Comparison of ENCODE assay signal across 30 cellular contexts in the genomic region with DNA sequence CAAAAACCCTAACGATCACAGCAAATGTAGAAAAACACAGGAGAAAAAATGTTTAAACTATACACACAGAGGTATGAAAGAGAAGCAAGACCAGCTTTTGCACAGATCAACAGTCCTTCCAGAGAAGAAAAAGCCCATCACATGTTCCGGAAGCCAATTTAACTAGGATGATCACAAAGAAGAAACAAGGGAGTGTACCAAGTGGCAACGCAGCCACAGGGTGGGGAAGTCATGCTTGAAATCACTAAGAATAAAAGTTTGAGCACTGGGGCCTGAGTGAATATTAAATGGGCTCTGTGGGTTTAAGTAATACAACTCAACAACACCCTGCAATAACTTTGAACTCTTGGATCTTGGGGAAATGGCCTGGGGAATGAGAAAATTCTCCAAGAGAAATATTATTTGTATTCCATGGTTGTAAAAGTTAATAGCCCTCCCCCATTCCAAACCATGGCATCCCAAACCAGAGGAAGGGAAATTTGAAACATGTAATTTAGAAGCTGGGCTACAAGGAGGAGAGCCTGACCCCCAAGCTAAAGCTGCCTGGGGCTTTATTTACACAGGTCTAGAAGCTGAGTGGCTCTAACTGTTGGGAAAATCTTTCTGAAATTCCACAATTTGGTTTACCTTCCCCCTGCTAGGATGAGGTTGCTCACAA.
"Had no signal": no experiment of that assay in that cellular context is flagged by ENCODE, and none has a peak within 500 bp of the region (broad histone marks: within the 10 kb centered on the region; RNA-seq: fewer than 3 reads in every experiment).

No MANE protein-coding gene starts in this region.

- H3K4me3 Mint-ChIP-seq: dendritic cell treated with granulocyte-macrophage colony-stimulating factor and Interleukin-4, amounts not matched to agents 40 ng/mL and 50 ng/mL, for 4 days; endodermal cell; naive B cell; nephron; stimulated activated naive B cell treated with anti-CD40 and anti-IgM and Interleukin-4, amounts not matched to agents 10 μg/mL and 1 μg/mL and 100 μg/mL, for 72 hours; stimulated activated naive CD8-positive, alpha-beta T cell treated with anti-CD3 and anti-CD28 coated beads, Interleukin-15, Interleukin-2, amounts not matched to agents 100 ng/mL and 50 ng/mL, for 24 hours had no signal

- DNase-seq: colonic mucosa; effector CD8-positive, alpha-beta T cell; endodermal cell; foreskin fibroblast; glutamatergic neuron; heart right ventricle; hippocampal formation; kidney glomerular epithelial cell; left colon; left ventricle myocardium superior; lower lobe of right lung; mucosa of descending colon; naive B cell; occipital lobe; ovary; posterior cingulate gyrus; psoas muscle; right cardiac atrium; small intestine; stimulated activated CD4-positive, alpha-beta T cell treated with anti-CD3 and anti-CD28 coated beads, Interleukin-15, amount 100 ng/mL, for 24 hours; stimulated activated CD4-positive, alpha-beta T cell treated with anti-CD3 and anti-CD28 coated beads, Interleukin-2, amount 100 ng/mL, for 48 hours; stimulated activated naive B cell treated with anti-CD40 and anti-IgM and Interleukin-4, amounts not matched to agents 10 μg/mL and 1 μg/mL and 100 μg/mL, for 72 hours; upper lobe of right lung; uterus had no signal

- H3K36me3 Mint-ChIP-seq: naive B cell; stimulated activated naive B cell treated with anti-CD40 and anti-IgM and Interleukin-4, amounts not matched to agents 10 μg/mL and 1 μg/mL and 100 μg/mL, for 72 hours had no signal

- H3K4me1 Mint-ChIP-seq: naive B cell had no signal

- H3K27ac Mint-ChIP-seq: dendritic cell treated with granulocyte-macrophage colony-stimulating factor and Interleukin-4, amounts not matched to agents 40 ng/mL and 50 ng/mL, for 4 days; endodermal cell; naive B cell; stimulated activated naive B cell treated with anti-CD40 and anti-IgM and Interleukin-4, amounts not matched to agents 10 μg/mL and 1 μg/mL and 100 μg/mL, for 72 hours; stimulated activated naive CD8-positive, alpha-beta T cell treated with anti-CD3 and anti-CD28 coated beads, Interleukin-15, Interleukin-2, amounts not matched to agents 100 ng/mL and 50 ng/mL, for 24 hours had no signal

- ATAC-seq: esophagus mucosa; gastroesophageal sphincter; heart right ventricle; left colon; left ventricle myocardium superior; lower lobe of right lung; mucosa of descending colon; psoas muscle; right cardiac atrium; stimulated activated naive B cell treated with anti-CD40 and anti-IgM and Interleukin-4, amounts not matched to agents 10 μg/mL and 1 μg/mL and 100 μg/mL, for 72 hours; upper lobe of right lung had no signal

- FAIRE-seq: islet of Langerhans, small intestine had no signal

- H3K9me3 Mint-ChIP-seq: dendritic cell treated with granulocyte-macrophage colony-stimulating factor and Interleukin-4, amounts not matched to agents 40 ng/mL and 50 ng/mL, for 4 days; endodermal cell; stimulated activated naive B cell treated with anti-CD40 and anti-IgM and Interleukin-4, amounts not matched to agents 10 μg/mL and 1 μg/mL and 100 μg/mL, for 72 hours; stimulated activated naive CD8-positive, alpha-beta T cell treated with anti-CD3 and anti-CD28 coated beads, Interleukin-15, Interleukin-2, amounts not matched to agents 100 ng/mL and 50 ng/mL, for 24 hours had no signal
